Comparison of ENCODE assay signal across 23 cellular contexts in genomic region chr1:5849550-5849949, GRCh38.
"Had no signal": no experiment of that assay in that cellular context is flagged by ENCODE, and none has a peak within 500 bp of the region (broad histone marks: within the 10 kb centered on the region; RNA-seq: fewer than 3 reads in every experiment).

No MANE protein-coding gene starts in this region.

- H3K4me1 ChIP-seq: gastrocnemius medialis, lower lobe of right lung, pancreas, right lobe of liver, thyroid gland, upper lobe of right lung, uterus had no signal

- H3K4me1 Mint-ChIP-seq: natural killer cell; stimulated activated naive CD8-positive, alpha-beta T cell treated with anti-CD3 and anti-CD28 coated beads, Interleukin-15, amount 100 ng/mL, for 72 hours had no signal

- ATAC-seq: effector memory CD8-positive, alpha-beta T cell; gastrocnemius medialis; left ventricle myocardium superior; lower lobe of right lung; natural killer cell; pancreas; right lobe of liver; stimulated activated naive CD8-positive, alpha-beta T cell treated with anti-CD3 and anti-CD28 coated beads, Interleukin-15, amount 100 ng/mL, for 72 hours; upper lobe of right lung had no signal

- H3K4me3 ChIP-seq: gastrocnemius medialis, lower lobe of right lung, pancreas, right lobe of liver, thyroid gland, upper lobe of right lung, uterus had no signal

- H3K27me3 ChIP-seq: gastrocnemius medialis, pancreas, right lobe of liver, thyroid gland, uterus had no signal

- FAIRE-seq: endometrium, keratinocyte, pancreas, small intestine had no signal

- H3K36me3 ChIP-seq: gastrocnemius medialis, lower lobe of right lung, neutrophil, pancreas, right lobe of liver, thyroid gland, upper lobe of right lung, uterus had no signal

- H3K4me3 Mint-ChIP-seq: effector memory CD8-positive, alpha-beta T cell; natural killer cell; stimulated activated naive CD8-positive, alpha-beta T cell treated with anti-CD3 and anti-CD28 coated beads, Interleukin-15, amount 100 ng/mL, for 72 hours had no signal

- DNase-seq: cortex of kidney; effector memory CD8-positive, alpha-beta T cell; foreskin fibroblast; gastrocnemius medialis; head of caudate nucleus; left ventricle myocardium superior; lower lobe of right lung; natural killer cell; pancreas; right lobe of liver; small intestine; stimulated activated CD4-positive, alpha-beta T cell treated with anti-CD3 and anti-CD28 coated beads, Interleukin-1b, Interleukin-23, amount 100 ng/mL, for 48 hours; stimulated activated CD4-positive, alpha-beta T cell treated with anti-CD3 and anti-CD28 coated beads, Interleukin-4, amount 100 ng/mL, for 1 hour; stimulated activated CD8-positive, alpha-beta memory T cell treated with anti-CD3 and anti-CD28 coated beads, Interleukin-4, amount 100 ng/mL, for 48 hours; stimulated activated naive CD4-positive, alpha-beta T cell; stimulated activated naive CD8-positive, alpha-beta T cell treated with anti-CD3 and anti-CD28 coated beads, Interleukin-15, amount 100 ng/mL, for 72 hours; thyroid gland; upper lobe of right lung; uterus had no signal

- H3K9me3 ChIP-seq: gastrocnemius medialis, lower lobe of right lung, neutrophil, pancreas, right lobe of liver, thyroid gland, upper lobe of right lung, uterus had no signal

- H3K36me3 Mint-ChIP-seq: natural killer cell had no signal

- H3K27ac ChIP-seq: gastrocnemius medialis, lower lobe of right lung, neutrophil, pancreas, right lobe of liver, thyroid gland, upper lobe of right lung, uterus had no signal

- H3K9me3 Mint-ChIP-seq: effector memory CD8-positive, alpha-beta T cell; natural killer cell; stimulated activated naive CD8-positive, alpha-beta T cell treated with anti-CD3 and anti-CD28 coated beads, Interleukin-15, amount 100 ng/mL, for 72 hours had no signal

- H3K27ac Mint-ChIP-seq: effector memory CD8-positive, alpha-beta T cell; natural killer cell; progenitor cell of endocrine pancreas; stimulated activated naive CD8-positive, alpha-beta T cell treated with anti-CD3 and anti-CD28 coated beads, Interleukin-15, amount 100 ng/mL, for 72 hours had no signal
